In genomic region chr4:55363618-55364420, GRCh38 we compare ENCODE assay signal across 20 cellular contexts. TPM values are rescaled to one million over a fixed set of nuclear protein-coding genes. Genes with fewer than 3 reads are reported as not detected.
DNase-seq lines count a peak whose midpoint lies in the region; TF ChIP-seq lines count a peak whose summit lies in the region.
"Had no signal": no experiment of that assay in that cellular context is flagged by ENCODE, and none has a peak within 500 bp of the region (broad histone marks: within the 10 kb centered on the region; RNA-seq: fewer than 3 reads in every experiment).

No MANE protein-coding gene starts in this region.

- no peaks in the 10 kb centered on the region for H3K9me3 ChIP-seq in right atrium auricular region
- no peaks in the 10 kb centered on the region for H3K9me3 ChIP-seq in vagina
- H3K9me3 ChIP-seq: SJSA1 had no signal

- peaks cover 0 to 14% of the 10 kb centered on the region in 2 donors for H3K4me1 ChIP-seq in right atrium auricular region
- peaks cover 25% of the 10 kb centered on the region for H3K4me1 ChIP-seq in vagina

- DNase-seq in right atrium auricular region (ENCODE audit: low spot score) (peak; percentile 43), cardiac septum (ENCODE audit: low spot score) (no peak), globus pallidus (ENCODE audit: low spot score) (peak; percentile 92), nucleus accumbens (lab: John Stamatoyannopoulos, UW) (peak in 49 of 56 donors; percentile 2 to 89 (median 52)), vagina (ENCODE audit: extremely low spot score in 2 of 2) (no peak), HPDE6-E6E7 (ENCODE audit: extremely low spot score) (no peak), epidermal melanocyte (ENCODE audit: insufficient read length, low spot score) (no peak)
- DNase-seq in activated CD4-positive, alpha-beta memory T cell treated with anti-CD3 and anti-CD28 coated beads for 36 hours, result no peak
- DNase-seq: activated CD4-positive, alpha-beta T cell treated with anti-CD3 and anti-CD28 coated beads, Interleukin-2, amount 10 ng/mL, durations not matched to agents 7 days and 5 days; activated T-cell treated with anti-CD3 and anti-CD28 coated beads for 4 hours; DMS79 treated with DMSO at 0.1 percent for 48 hours; immature natural killer cell; IMR-90; NCI-H2081 treated with DMSO at 0.1 percent for 48 hours; NCI-H524 treated with DMSO at 0.1 percent for 48 hours had no signal

- POLR2A ChIA-PET in activated CD4-positive, alpha-beta memory T cell treated with anti-CD3 and anti-CD28 coated beads for 36 hours (lab: Charles Lee), result no interaction called here

- H3K4me3 Mint-ChIP-seq in activated CD4-positive, alpha-beta memory T cell treated with anti-CD3 and anti-CD28 coated beads for 36 hours, result no peak overlapping the region
- H3K4me3 Mint-ChIP-seq: activated CD4-positive, alpha-beta T cell treated with anti-CD3 and anti-CD28 coated beads, Interleukin-2, amount 10 ng/mL, durations not matched to agents 7 days and 5 days; activated naive CD4-positive, alpha-beta T cell treated with anti-CD3 and anti-CD28 coated beads, Interleukin-2, amount 50 U/mL, for 24 hours; central memory CD8-positive, alpha-beta T cell; immature natural killer cell; stimulated activated effector memory CD8-positive, alpha-beta T cell treated with anti-CD3 and anti-CD28 coated beads, Interleukin-12 subunit alpha, Interleukin-12 subunit beta, amount 100 ng/mL, for 72 hours had no signal

- TF ChIP-seq POLR2A in vagina (IDR thresholded peaks at IDR 0.05), result no peak

- intact Hi-C loops in cardiac septum (cut with DNase I), result no loop called here
- intact Hi-C loops in vagina (cut with DNase I), result no loop called here
- intact Hi-C loops in activated CD4-positive, alpha-beta memory T cell treated with anti-CD3 and anti-CD28 coated beads for 36 hours (cut with micrococcal nuclease), result no loop called here

- no peak overlapping the region for H3K4me3 ChIP-seq in right atrium auricular region
- no peak overlapping the region for H3K4me3 ChIP-seq in vagina
- H3K4me3 ChIP-seq: SJSA1, smooth muscle cell had no signal

- CTCF ChIA-PET in activated CD4-positive, alpha-beta memory T cell treated with anti-CD3 and anti-CD28 coated beads for 36 hours (lab: Charles Lee), result interaction anchor here (0.6 kb wide), 1 partner anchor 83 kb away, joined by 3 read pairs; no protein-coding TSS in a partner anchor

- no peaks in the 10 kb centered on the region for H3K9me3 Mint-ChIP-seq in activated CD4-positive, alpha-beta memory T cell treated with anti-CD3 and anti-CD28 coated beads for 36 hours
- H3K9me3 Mint-ChIP-seq: activated CD4-positive, alpha-beta T cell treated with anti-CD3 and anti-CD28 coated beads, Interleukin-2, amount 10 ng/mL, durations not matched to agents 7 days and 5 days; activated naive CD4-positive, alpha-beta T cell treated with anti-CD3 and anti-CD28 coated beads, Interleukin-2, amount 50 U/mL, for 24 hours; central memory CD8-positive, alpha-beta T cell; immature natural killer cell; stimulated activated effector memory CD8-positive, alpha-beta T cell treated with anti-CD3 and anti-CD28 coated beads, Interleukin-12 subunit alpha, Interleukin-12 subunit beta, amount 100 ng/mL, for 72 hours had no signal

- no peak overlapping the region for H3K27ac Mint-ChIP-seq in activated CD4-positive, alpha-beta memory T cell treated with anti-CD3 and anti-CD28 coated beads for 36 hours
- H3K27ac Mint-ChIP-seq: activated CD4-positive, alpha-beta T cell treated with anti-CD3 and anti-CD28 coated beads, Interleukin-2, amount 10 ng/mL, durations not matched to agents 7 days and 5 days; immature natural killer cell; stimulated activated effector memory CD8-positive, alpha-beta T cell treated with anti-CD3 and anti-CD28 coated beads, Interleukin-12 subunit alpha, Interleukin-12 subunit beta, amount 100 ng/mL, for 72 hours had no signal

- H3K27ac ChIP-seq in right atrium auricular region (no peak overlapping the region), vagina (peak overlapping the region; percentile 44)
- H3K27ac ChIP-seq: SJSA1 had no signal

- H3K4me1 Mint-ChIP-seq in activated CD4-positive, alpha-beta memory T cell treated with anti-CD3 and anti-CD28 coated beads for 36 hours (ENCODE audit: low read depth), result peaks cover 6% of the 10 kb centered on the region
- H3K4me1 Mint-ChIP-seq: activated naive CD4-positive, alpha-beta T cell treated with anti-CD3 and anti-CD28 coated beads, Interleukin-2, amount 50 U/mL, for 24 hours; central memory CD8-positive, alpha-beta T cell; stimulated activated effector memory CD8-positive, alpha-beta T cell treated with anti-CD3 and anti-CD28 coated beads, Interleukin-12 subunit alpha, Interleukin-12 subunit beta, amount 100 ng/mL, for 72 hours had no signal

- H3K27me3 Mint-ChIP-seq in activated CD4-positive, alpha-beta memory T cell treated with anti-CD3 and anti-CD28 coated beads for 36 hours, result no peaks in the 10 kb centered on the region
- H3K27me3 Mint-ChIP-seq: activated CD4-positive, alpha-beta T cell treated with anti-CD3 and anti-CD28 coated beads, Interleukin-2, amount 10 ng/mL, durations not matched to agents 7 days and 5 days; activated naive CD4-positive, alpha-beta T cell treated with anti-CD3 and anti-CD28 coated beads, Interleukin-2, amount 50 U/mL, for 24 hours; central memory CD8-positive, alpha-beta T cell had no signal

- TF ChIP-seq CTCF in right atrium auricular region (IDR thresholded peaks at IDR 0.05), result no peak
- TF ChIP-seq CTCF in vagina (IDR thresholded peaks at IDR 0.05), result no peak

- no peaks in the 10 kb centered on the region for H3K27me3 ChIP-seq in right atrium auricular region
- H3K27me3 ChIP-seq in vagina, result no peaks in the 10 kb centered on the region
- H3K27me3 ChIP-seq: SJSA1 had no signal

- H3K36me3 Mint-ChIP-seq in activated CD4-positive, alpha-beta memory T cell treated with anti-CD3 and anti-CD28 coated beads for 36 hours, result peaks cover 9% of the 10 kb centered on the region
- H3K36me3 Mint-ChIP-seq: activated naive CD4-positive, alpha-beta T cell treated with anti-CD3 and anti-CD28 coated beads, Interleukin-2, amount 50 U/mL, for 24 hours; stimulated activated effector memory CD8-positive, alpha-beta T cell treated with anti-CD3 and anti-CD28 coated beads, Interleukin-12 subunit alpha, Interleukin-12 subunit beta, amount 100 ng/mL, for 72 hours had no signal

- H3K36me3 ChIP-seq in right atrium auricular region (no peaks in the 10 kb centered on the region), vagina (peaks cover 0 to 4% of the 10 kb centered on the region in 2 donors)
- H3K36me3 ChIP-seq: SJSA1 had no signal

RNA-seq across cellular contexts. Expression of gene SRD5A3, which starts 17.8 kb away (rescaled TPM):
- total RNA-seq in right atrium auricular region (1 to 10 TPM; 6.0 to 8.3 TPM), cardiac septum (7.3 TPM), vagina (25.5 TPM)
- total RNA-seq in activated CD4-positive, alpha-beta memory T cell treated with anti-CD3 and anti-CD28 coated beads for 36 hours, result 10 to 100 TPM; 19.2 to 19.7 TPM

RNA-seq across cellular contexts. Expression of gene TMEM165, which starts 31.9 kb away (rescaled TPM):
- total RNA-seq in right atrium auricular region (10 to 100 TPM; 75.5 to 90.1 TPM), cardiac septum (56.4 TPM), vagina (171 TPM)
- 10 to 100 TPM; 50.4 to 56.8 TPM for total RNA-seq in activated CD4-positive, alpha-beta memory T cell treated with anti-CD3 and anti-CD28 coated beads for 36 hours

Comparison
In these comparisons a context has a peak if more than half of its experiments do, and no peak if none do; other contexts are left out.
1. DNase-seq: peak in right atrium auricular region (single experiment), globus pallidus (single experiment) and nucleus accumbens (49 of 56); none in cardiac septum (single experiment), vagina (0 of 2), HPDE6-E6E7 (single experiment), activated CD4-positive, alpha-beta memory T cell treated with anti-CD3 and anti-CD28 coated beads for 36 hours (single experiment) and epidermal melanocyte (single experiment).